Comparison of ENCODE assay signal across 10 cellular contexts in the genomic region with DNA sequence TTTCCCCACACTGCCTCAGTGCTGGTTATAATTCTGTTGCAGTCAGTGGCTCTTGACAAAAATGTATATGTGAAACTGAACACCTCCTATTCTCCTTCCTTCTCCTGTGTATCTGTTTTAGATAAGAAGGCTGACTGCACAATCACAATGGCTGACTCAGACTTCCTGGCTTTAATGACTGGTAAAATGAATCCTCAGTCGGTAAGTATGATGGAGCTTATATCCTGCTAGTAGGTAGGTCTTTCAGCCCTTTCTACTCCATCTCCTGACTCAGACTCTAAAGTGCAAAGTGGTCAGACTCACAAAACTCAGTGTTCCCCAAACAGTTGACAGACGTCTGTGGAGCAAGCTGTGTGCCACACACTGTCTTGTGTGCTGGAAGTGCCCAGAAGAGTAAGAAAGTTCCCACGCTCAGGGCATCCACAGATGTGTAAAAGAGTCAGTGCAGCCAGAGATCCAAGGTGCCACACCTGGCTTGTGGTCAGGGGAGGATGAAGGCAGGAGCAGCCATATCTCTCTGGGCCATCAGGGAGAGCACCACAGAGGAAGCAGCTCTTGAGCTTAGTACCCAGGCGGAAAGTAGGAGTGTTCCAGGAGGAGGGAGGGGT. TPM values are rescaled to one million over a fixed set of nuclear protein-coding genes. Genes with fewer than 3 reads are reported as not detected.
DNase-seq lines count a peak whose midpoint lies in the region; ATAC-seq and TF ChIP-seq lines count a peak whose summit lies in the region.
"Had no signal": no experiment of that assay in that cellular context is flagged by ENCODE, and none has a peak within 500 bp of the region (broad histone marks: within the 10 kb centered on the region; RNA-seq: fewer than 3 reads in every experiment).

No MANE protein-coding gene starts in this region.

- H3K4me3 ChIP-seq in trophoblast cell (ENCODE audit: low read depth, low read length) (no peak overlapping the region), esophagus muscularis mucosa (no peak overlapping the region)
- H3K4me3 ChIP-seq: adrenal gland had no signal

- H3K36me3 ChIP-seq in trophoblast cell (ENCODE audit: control insufficient read depth in 1 of 2, insufficient read depth in 2 of 2, low read length in 2 of 2) (no peaks in the 10 kb centered on the region), esophagus muscularis mucosa (peaks cover 8 to 48% (median 15%) of the 10 kb centered on the region in 4 donors)
- H3K36me3 ChIP-seq: BE2C had no signal

- intact Hi-C loops in esophagus muscularis mucosa (cut with DNase I), result no loop called here

- TF ChIP-seq POLR2A in esophagus muscularis mucosa (IDR thresholded peaks at IDR 0.05; ENCODE audit: low read depth), result no peak

- DNase-seq in activated CD4-positive, CD25-positive, alpha-beta regulatory T cell (lab: John Stamatoyannopoulos, UW), result no peak
- DNase-seq in NCI-H2196 treated with DMSO at 0.1 percent for 48 hours (lab: John Stamatoyannopoulos, UW; ENCODE audit: unreplicated experiment) (peak; percentile 13), dermis microvascular lymphatic vessel endothelial cell (ENCODE audit: low read depth in 2 of 2) (peak; percentile 14 to 95), trophoblast cell (no peak), caudate nucleus (lab: John Stamatoyannopoulos, UW) (no peak), esophagus muscularis mucosa (ENCODE audit: extremely low spot score) (no peak)
- DNase-seq: BE2C had no signal

- no peak overlapping the region for H2BK5ac ChIP-seq in trophoblast cell (ENCODE audit: low read depth, low read length, poor library complexity)

- H3K79me2 ChIP-seq in trophoblast cell (ENCODE audit: control insufficient read depth, insufficient read depth, low read length, poor library complexity), result no peaks in the 10 kb centered on the region

- no peak overlapping the region for H2AK5ac ChIP-seq in trophoblast cell (ENCODE audit: low read length)

- no peak overlapping the region for H3K4ac ChIP-seq in trophoblast cell (ENCODE audit: low read depth, low read length)

- no peak overlapping the region for H4K8ac ChIP-seq in trophoblast cell (ENCODE audit: low read depth, low read length)

- H2BK12ac ChIP-seq in trophoblast cell (ENCODE audit: low read length), result no peak overlapping the region

- H3K4me2 ChIP-seq in trophoblast cell (ENCODE audit: low read length), result peak overlapping the region; percentile 2

- H3K27me3 ChIP-seq in trophoblast cell (ENCODE audit: insufficient read depth, low read length) (no peaks in the 10 kb centered on the region), esophagus muscularis mucosa (no peaks in the 10 kb centered on the region)
- H3K27me3 ChIP-seq: adrenal gland, BE2C had no signal

- H3K79me1 ChIP-seq in trophoblast cell (ENCODE audit: low read length), result no peaks in the 10 kb centered on the region

- no peaks in the 10 kb centered on the region for H3K9me3 ChIP-seq in trophoblast cell (ENCODE audit: insufficient read depth, low read depth, low read length)
- H3K9me3 ChIP-seq in esophagus muscularis mucosa, result no peaks in the 10 kb centered on the region
- H3K9me3 ChIP-seq: adrenal gland, BE2C had no signal

- H3K9ac ChIP-seq in trophoblast cell (ENCODE audit: low read length), result no peak overlapping the region

- H3K27ac ChIP-seq in trophoblast cell (ENCODE audit: low read depth, low read length) (peak overlapping the region; percentile 46), caudate nucleus (ENCODE audit: low read depth, low read length) (no peak overlapping the region), esophagus muscularis mucosa (replicated peaks in 1 of 4) (no peak overlapping the region)

- WGBS in trophoblast cell (ENCODE audit: extremely low coverage, insufficient coverage, insufficient read length), result no CpG with 5 or more reads among the region's 4 CpGs
- WGBS in esophagus muscularis mucosa, result 82% methylated on average over 3 of the region's 4 CpGs

- H3K4me1 ChIP-seq in trophoblast cell (ENCODE audit: control insufficient read depth in 1 of 2, insufficient read depth in 2 of 2, low read length in 2 of 2) (peaks cover 4 to 6% of the 10 kb centered on the region in 2 experiments), esophagus muscularis mucosa (peaks cover 20 to 43% (median 31%) of the 10 kb centered on the region in 4 donors)

- no peak overlapping the region for H4K12ac ChIP-seq in trophoblast cell (ENCODE audit: low read depth, low read length)

- H2BK120ac ChIP-seq in trophoblast cell (ENCODE audit: insufficient read depth, low read length, poor library complexity), result no peak overlapping the region

- no peak overlapping the region for H3K18ac ChIP-seq in trophoblast cell (ENCODE audit: low read length)

- no peak overlapping the region for H3K23ac ChIP-seq in trophoblast cell (ENCODE audit: low read length)

- no peak for TF ChIP-seq EP300 in esophagus muscularis mucosa (IDR thresholded peaks at IDR 0.05)

- no peak overlapping the region for H4K91ac ChIP-seq in trophoblast cell (ENCODE audit: low read depth, low read length)

- H3K14ac ChIP-seq in trophoblast cell (ENCODE audit: low read length), result no peak overlapping the region

- no peak overlapping the region for H2AFZ ChIP-seq in trophoblast cell (ENCODE audit: insufficient read depth, low read length, poor library complexity)

- ATAC-seq in activated CD4-positive, CD25-positive, alpha-beta regulatory T cell treated with anti-CD3 and anti-CD28 coated beads, Interleukin-2, amount 50 U/mL, for 24 hours, result peak; percentile 46 to 53
- no peak for ATAC-seq in GM18909 (IDR thresholded peaks at IDR 0.05; ENCODE audit: poor library complexity, unreplicated experiment)

- TF ChIP-seq CTCF in esophagus muscularis mucosa (IDR thresholded peaks at IDR 0.05), result no peak

RNA-seq across cellular contexts. Expression of gene PODN, which starts 14.2 kb away (rescaled TPM):
- total RNA-seq in dermis microvascular lymphatic vessel endothelial cell (0.13 TPM in 1 of 2 replicates, not detected in the other), esophagus muscularis mucosa (100 to 1,000 TPM in 3 of 4 donors, 10 to 100 TPM in 1; 78.6 to 150 (median 113) TPM)
- polyA plus RNA-seq in trophoblast cell (2013), result 0.14 and 0.17 TPM in 2 replicates

Comparison
In these comparisons a context has a peak if more than half of its experiments do, and no peak if none do; other contexts are left out.
1. DNase-seq: peak in NCI-H2196 treated with DMSO at 0.1 percent for 48 hours (single experiment) and dermis microvascular lymphatic vessel endothelial cell (2 of 2); none in activated CD4-positive, CD25-positive, alpha-beta regulatory T cell (0 of 4), trophoblast cell (0 of 2), caudate nucleus (0 of 61) and esophagus muscularis mucosa (single experiment).
2. RNA of gene PODN, which starts 14.2 kb away (total RNA-seq): 78.6 to 150 TPM in esophagus muscularis mucosa; 0.13 TPM in dermis microvascular lymphatic vessel endothelial cell; every median in the first group is over 10 times any median in the second.